21 cellular contexts compared by ENCODE assay signal in genomic region chr11:27373392-27373791, GRCh38. TPM values are rescaled to one million over a fixed set of nuclear protein-coding genes. Genes with fewer than 3 reads are reported as not detected.
DNase-seq lines count a peak whose midpoint lies in the region; ATAC-seq, FAIRE-seq and TF ChIP-seq lines count a peak whose summit lies in the region.
"Had no signal": no experiment of that assay in that cellular context is flagged by ENCODE, and none has a peak within 500 bp of the region (broad histone marks: within the 10 kb centered on the region; RNA-seq: fewer than 3 reads in every experiment).

No MANE protein-coding gene starts in this region.

- H3K27me3 ChIP-seq in KMS-11 (ENCODE audit: insufficient read depth, low read depth): no peaks in the 10 kb centered on the region
- no peaks in the 10 kb centered on the region for H3K27me3 ChIP-seq in HepG2 (ENCODE audit: control insufficient read depth in 1 of 2, insufficient read depth in 2 of 2, low read length in 2 of 2)
- H3K27me3 ChIP-seq in pancreas: no peaks in the 10 kb centered on the region
- H3K27me3 ChIP-seq in testis: no peaks in the 10 kb centered on the region
- no peaks in the 10 kb centered on the region for H3K27me3 ChIP-seq in neuronal stem cell (ENCODE audit: control insufficient read depth in 3 of 3, insufficient read depth in 3 of 3, low read depth in 1 of 3, low read length in 3 of 3)
- H3K27me3 ChIP-seq in Peyer's patch: no peaks in the 10 kb centered on the region
- H3K27me3 ChIP-seq: BE2C had no signal

- H4K20me1 ChIP-seq in KMS-11 (ENCODE audit: insufficient read depth): no peaks in the 10 kb centered on the region
- no peaks in the 10 kb centered on the region for H4K20me1 ChIP-seq in HepG2 (ENCODE audit: insufficient read depth, low read length)

- no peak overlapping the region for H3K18ac ChIP-seq in neuronal stem cell (ENCODE audit: low read length)

- H4K91ac ChIP-seq in neuronal stem cell (ENCODE audit: low read depth, low read length, poor library complexity): no peak overlapping the region

- TF ChIP-seq EP300 in HepG2 (IDR thresholded peaks at IDR 0.05; ENCODE audit: low read depth in 2 of 2, low read length in 2 of 2) (no peak), HepG2 (CRISPR knock-in tag; IDR thresholded peaks at IDR 0.05; ENCODE audit: borderline replicate concordance) (no peak)

- H3K14ac ChIP-seq in neuronal stem cell (ENCODE audit: low read length): no peak overlapping the region

- H3K4ac ChIP-seq in neuronal stem cell (ENCODE audit: low read length): no peak overlapping the region

- no peak overlapping the region for H2BK15ac ChIP-seq in neuronal stem cell (ENCODE audit: low read length)

- H3K9me3 ChIP-seq in HepG2 (ENCODE audit: low read length) (no peaks in the 10 kb centered on the region), pancreas (no peaks in the 10 kb centered on the region), testis (no peaks in the 10 kb centered on the region), neuronal stem cell (replicated peaks in 1 of 2; ENCODE audit: control insufficient read depth in 2 of 2, insufficient read depth in 1 of 2, low read depth in 1 of 2, low read length in 2 of 2) (no peaks in the 10 kb centered on the region), Peyer's patch (no peaks in the 10 kb centered on the region)
- H3K9me3 ChIP-seq: BE2C had no signal

- CTCF ChIA-PET in HepG2 (lab: Yijun Ruan, JAX; ENCODE audit: low intra/inter-chr PET ratio, low total read pairs): no interaction called here

- no peak for FAIRE-seq in HepG2 (lab: Jason Lieb, UNC)
- FAIRE-seq in pancreas (lab: Jason Lieb, UNC): no peak
- FAIRE-seq: GM12878, GM19239, H1 had no signal

- TF ChIP-seq RAD21 in HepG2 (CRISPR knock-in tag; IDR thresholded peaks at IDR 0.05): no peak

- H3K23ac ChIP-seq in neuronal stem cell (ENCODE audit: low read depth, low read length, poor library complexity): no peak overlapping the region

- H3K36me3 ChIP-seq in KMS-11 (ENCODE audit: insufficient read depth) (no peaks in the 10 kb centered on the region), HepG2 (replicated peaks in 1 of 2; ENCODE audit: control insufficient read depth in 1 of 2, insufficient read depth in 2 of 2, low read length in 2 of 2) (peaks cover 15 to 52% of the 10 kb centered on the region in 2 experiments), pancreas (peaks cover 0 to 22% (median 3%) of the 10 kb centered on the region in 3 donors), testis (ENCODE audit: low read depth, missing control alignments) (peaks cover 2% of the 10 kb centered on the region), neuronal stem cell (replicated peaks in 1 of 2; ENCODE audit: control insufficient read depth in 2 of 2, insufficient read depth in 2 of 2, low read length in 2 of 2) (peaks cover 25 to 93% of the 10 kb centered on the region in 2 donors), Peyer's patch (peaks cover 0 to 39% (median 0%) of the 10 kb centered on the region in 3 donors)
- H3K36me3 ChIP-seq: BE2C had no signal

- H2BK12ac ChIP-seq in neuronal stem cell (ENCODE audit: low read length): no peak overlapping the region

- no peak for TF ChIP-seq CTCF in KMS-11 (conservative IDR thresholded peaks at IDR 0.05; ENCODE audit: low read depth, low read length)
- TF ChIP-seq CTCF in VCaP (conservative IDR thresholded peaks at IDR 0.05): no peak
- TF ChIP-seq CTCF in HepG2 (CRISPR knock-in tag; IDR thresholded peaks at IDR 0.05): no peak
- TF ChIP-seq CTCF in pancreas (IDR thresholded peaks at IDR 0.05): no peak
- TF ChIP-seq CTCF in testis (IDR thresholded peaks at IDR 0.05): no peak
- TF ChIP-seq CTCF in Peyer's patch (IDR thresholded peaks at IDR 0.05): no peak

- DNase-seq in HepG2 (ENCODE audit: low spot score): no peak
- no peak for DNase-seq in pancreas
- DNase-seq in testis: no peak
- no peak for DNase-seq in neuronal stem cell (ENCODE audit: low spot score)
- no peak for DNase-seq in Peyer's patch
- DNase-seq in NCI-H2171 (lab: John Stamatoyannopoulos, UW): no peak
- DNase-seq: ACHN; BE2C; C1 segment of cervical spinal cord; CD4-positive, CD25-positive, alpha-beta regulatory T cell; CD8-positive, alpha-beta memory T cell; COR-L47; DMS 273 treated with DMSO at 0.1 percent for 48 hours; DND-41; EL; H9 had no signal

- no peaks in the 10 kb centered on the region for H3K79me2 ChIP-seq in KMS-11 (ENCODE audit: insufficient read depth, low read depth)
- peaks cover 2% of the 10 kb centered on the region for H3K79me2 ChIP-seq in HepG2 (ENCODE audit: insufficient read depth, low read length)

- no peak overlapping the region for H3K9ac ChIP-seq in KMS-11
- no peak overlapping the region for H3K9ac ChIP-seq in HepG2 (ENCODE audit: insufficient read depth, low read depth, low read length)
- H3K9ac ChIP-seq in neuronal stem cell (ENCODE audit: low read depth, low read length, poor library complexity): no peak overlapping the region

- H3K4me2 ChIP-seq in KMS-11: peak overlapping the region; percentile 46
- no peak overlapping the region for H3K4me2 ChIP-seq in HepG2 (ENCODE audit: low read depth, low read length)
- H3K4me2 ChIP-seq in neuronal stem cell (ENCODE audit: insufficient read depth, low read length, poor library complexity, severe bottlenecking): no peak overlapping the region

- H3K27ac ChIP-seq in KMS-11 (peak overlapping the region; percentile 57), VCaP (peak overlapping the region; percentile 58), HepG2 (ENCODE audit: extremely low read length, insufficient read depth, low read length) (peak overlapping the region; percentile 78), pancreas (peak overlapping the region; percentile 9 to 74 (median 44)), testis (no peak overlapping the region), neuronal stem cell (replicated peaks; ENCODE audit: low read length) (no peak overlapping the region), Peyer's patch (no peak overlapping the region)

- no TSS peak for BruUV-seq in HepG2 (replicated peaks; lab: Mats Ljungman, UMichigan)

- no peak overlapping the region for H2AK5ac ChIP-seq in neuronal stem cell (ENCODE audit: low read depth, low read length)

- H3K4me1 ChIP-seq in KMS-11 (ENCODE audit: low read depth, poor library complexity, severe bottlenecking) (peaks cover 51% of the 10 kb centered on the region), HepG2 (ENCODE audit: insufficient read depth, low read length) (peaks cover 44% of the 10 kb centered on the region), pancreas (peaks cover 22 to 64% (median 49%) of the 10 kb centered on the region in 3 donors), testis (no peaks in the 10 kb centered on the region), neuronal stem cell (ENCODE audit: control insufficient read depth in 2 of 2, insufficient read depth in 1 of 2, low read depth in 1 of 2, low read length in 2 of 2) (no peaks in the 10 kb centered on the region), Peyer's patch (no peaks in the 10 kb centered on the region)
- H3K4me1 ChIP-seq: BE2C had no signal

- H3K4me3 ChIP-seq in KMS-11 (IDR thresholded peaks at IDR 0.05; ENCODE audit: insufficient read depth, low read depth, low read length): no peak overlapping the region
- no peak overlapping the region for H3K4me3 ChIP-seq in HepG2 (replicated peaks in 1 of 3; ENCODE audit: insufficient read depth in 1 of 3, low read depth in 2 of 3, low read length in 3 of 3)
- no peak overlapping the region for H3K4me3 ChIP-seq in pancreas
- H3K4me3 ChIP-seq in testis: no peak overlapping the region
- no peak overlapping the region for H3K4me3 ChIP-seq in neuronal stem cell (ENCODE audit: low read length in 2 of 2)
- no peak overlapping the region for H3K4me3 ChIP-seq in Peyer's patch
- H3K4me3 ChIP-seq: GM12878 had no signal

- intact Hi-C loops in HepG2 (cut with micrococcal nuclease; ENCODE audit: unreplicated experiment): no loop called here
- intact Hi-C loops in pancreas (cut with DNase I): loop anchor here (10.0 kb wide), 1 partner anchor 91 kb away; no protein-coding TSS in a partner anchor
- intact Hi-C loops in testis (cut with DNase I; ENCODE audit: low total_unique reads): no loop called here

- no peak overlapping the region for H4K8ac ChIP-seq in neuronal stem cell (ENCODE audit: low read depth, low read length)

- H2BK5ac ChIP-seq in neuronal stem cell (ENCODE audit: low read length): no peak overlapping the region

- no peaks in the 10 kb centered on the region for H3K79me1 ChIP-seq in neuronal stem cell (ENCODE audit: low read depth, low read length)

- H2AFZ ChIP-seq in KMS-11 (ENCODE audit: low read depth) (no peak overlapping the region), HepG2 (ENCODE audit: low read length) (no peak overlapping the region), neuronal stem cell (ENCODE audit: low read length) (no peak overlapping the region)

- in situ Hi-C loops in HepG2 (cut with HindIII; ENCODE audit: extremely low pct_ligation_motif_present, low pct_unique_long_range_greater_than_20kb): loop anchor here (5.0 kb wide), 1 partner anchor 99 kb away; the partner anchor contains the start of gene LGR4

- over 99% methylated on average over 3 of the region's 3 CpGs for WGBS in HepG2 (ENCODE audit: low lambda C conversion rate)
- 68 to 70% methylated on average over 3 of the region's 3 CpGs for WGBS in pancreas, 2 donors
- 89 to 90% methylated on average over 3 of the region's 3 CpGs for WGBS in testis, 2 donors
- no CpG with 5 or more reads among the region's 3 CpGs for WGBS in neuronal stem cell (ENCODE audit: extremely low coverage in 2 of 2, insufficient read length in 2 of 2, insufficient replicate concordance in 1 of 2), 2 donors

- no peak overlapping the region for H2BK120ac ChIP-seq in neuronal stem cell (ENCODE audit: low read depth, low read length)

- TF ChIP-seq POLR2A in HepG2 (IDR thresholded peaks at IDR 0.05; ENCODE audit: insufficient read depth in 1 of 2, low read depth in 2 of 2, low read length in 2 of 2) (no peak), testis (IDR thresholded peaks at IDR 0.05) (no peak), Peyer's patch (IDR thresholded peaks at IDR 0.05) (no peak)

- POLR2A ChIA-PET in HepG2 (lab: Yijun Ruan, JAX): interaction anchor here (1.4 to 4.8 kb wide), 7 partner anchors 22 to 102 kb away, joined by 4 to 65 read pairs (median 8); partner anchors contain the start of gene LGR4

- ATAC-seq in HepG2 (no peak), pancreas (no peak)
- ATAC-seq: GM12878 had no signal

RNA-seq across cellular contexts. Expression of gene CCDC34, which starts 10.4 kb away (rescaled TPM):
- total RNA-seq in HepG2 (2016; rRNA removed; fragmentation: Illumina TruSeq; extraction: Trizol) (34.3 and 37.9 TPM in 2 replicates), pancreas (1 to 10 TPM; 3.3 to 7.1 (median 4.1) TPM), testis (10 to 100 TPM; 24.2 to 40.9 TPM), Peyer's patch (1 to 10 TPM in 3 of 4 donors, not detected in 1; 2.6 to 4.8 (median 3.9) TPM)
- total RNA-seq in HepG2 (2016; cell fraction: cytosol; rRNA removed; fragmentation: Illumina TruSeq; extraction: Trizol; ENCODE audit: low read depth): 10.7 and 11.6 TPM in 2 replicates
- total RNA-seq in HepG2 (2016; cell fraction: insoluble cytoplasmic fraction; rRNA removed; fragmentation: Illumina TruSeq; extraction: Trizol): 35.1 and 40.9 TPM in 2 replicates
- total RNA-seq in HepG2 (2016; cell fraction: membrane; rRNA removed; fragmentation: Illumina TruSeq; extraction: Trizol): 18.2 and 19.0 TPM in 2 replicates
- total RNA-seq in HepG2 (2016; cell fraction: nucleus; rRNA removed; fragmentation: Illumina TruSeq; extraction: Trizol): 16.1 and 19.6 TPM in 2 replicates
- polyA plus RNA-seq in HepG2 (2011; rRNA removed) (3.2 and 7.6 TPM in 2 replicates), pancreas (10 to 100 TPM in 1 of 2 donors, 1 to 10 TPM in 1; 4.8 to 10.1 TPM), testis (ENCODE audit: insufficient read depth, low read depth, low replicate concordance) (15.2 TPM)
- 3.7 and 5.9 TPM in 2 replicates for polyA plus RNA-seq in HepG2 (2011; cell fraction: cytosol; rRNA removed)
- polyA plus RNA-seq in HepG2 (2011; cell fraction: nucleus; rRNA removed): 2.3 and 2.6 TPM in 2 replicates
- 7.7 and 20.2 TPM in 2 replicates for polyA plus RNA-seq in HepG2 (2012)
- 7.5 and 10.1 TPM in 2 replicates for polyA plus RNA-seq in HepG2 (2016; cell fraction: cytosol; fragmentation: Illumina TruSeq; extraction: Trizol; ENCODE audit: low read depth)
- 54.7 and 54.9 TPM in 2 replicates for polyA plus RNA-seq in HepG2 (2016; cell fraction: insoluble cytoplasmic fraction; fragmentation: Illumina TruSeq; extraction: Trizol; ENCODE audit: low read depth)
- 14.2 and 15.6 TPM in 2 replicates for polyA plus RNA-seq in HepG2 (2016; cell fraction: membrane; fragmentation: Illumina TruSeq; extraction: Trizol; ENCODE audit: low read depth)
- 22.5 and 25.2 TPM in 2 replicates for polyA plus RNA-seq in HepG2 (2016; cell fraction: nucleus; fragmentation: Illumina TruSeq; extraction: Trizol; ENCODE audit: insufficient read depth, low read depth)
- polyA minus RNA-seq in HepG2 (2011; rRNA and poly(A)+ RNA removed; ENCODE audit: low replicate concordance): 6.1 and 10.4 TPM in 2 replicates
- 3.0 and 3.5 TPM in 2 replicates for polyA minus RNA-seq in HepG2 (2011; cell fraction: cytosol; rRNA and poly(A)+ RNA removed)
- 15.7 and 17.0 TPM in 2 replicates for polyA minus RNA-seq in HepG2 (2011; cell fraction: nucleus; rRNA and poly(A)+ RNA removed)
- 66.7 TPM for polyA plus RNA-seq in neuronal stem cell (2013, experiment 1 of 2)
- polyA plus RNA-seq in neuronal stem cell (2013, experiment 2 of 2): 73.4 TPM

Comparison
In these comparisons a context has a peak if more than half of its experiments do, and no peak if none do; other contexts are left out.
1. H3K27ac ChIP-seq: peak in KMS-11 (single experiment), VCaP (single experiment), HepG2 (single experiment) and pancreas (4 of 4); none in testis (0 of 2), neuronal stem cell (single experiment) and Peyer's patch (0 of 4).
2. intact Hi-C loops: an anchor here in pancreas (10.0 kb wide); none called in HepG2 and testis.